ENCODE assay signal across 14 cellular contexts in the genomic region with DNA sequence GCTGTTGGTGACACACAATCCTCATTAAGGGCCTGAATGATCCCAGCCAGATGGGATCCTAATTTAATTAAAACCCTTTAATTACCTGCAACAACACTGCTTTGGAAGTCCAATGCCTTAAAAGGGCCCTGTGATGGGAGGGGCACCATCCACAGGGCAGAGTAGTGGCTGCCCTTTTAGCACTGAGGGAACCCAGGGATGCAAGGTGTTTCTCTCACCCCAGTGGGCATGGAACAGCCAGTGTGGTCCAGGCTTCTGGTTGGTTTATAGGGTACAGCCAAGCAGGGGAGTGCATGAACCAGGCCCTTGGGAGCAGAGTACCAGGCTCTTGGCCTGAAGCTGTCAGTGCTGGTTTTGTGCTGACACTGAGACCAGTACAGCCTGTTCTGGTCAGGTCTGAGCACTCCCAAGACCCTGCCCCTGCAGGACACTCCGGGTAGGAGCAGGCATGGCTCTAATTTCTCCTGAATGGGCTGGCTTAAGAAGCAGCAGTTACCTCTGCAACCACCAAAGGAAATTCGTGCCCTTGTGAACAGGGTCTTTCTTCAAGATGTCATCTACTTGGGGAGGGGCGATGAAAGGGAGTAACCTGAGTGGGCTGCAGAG. TPM values are rescaled to one million over a fixed set of nuclear protein-coding genes. Genes with fewer than 3 reads are reported as not detected.
A peak's percentile ranks its signal among the peaks of the same experiment; 100 is the strongest.
DNase-seq lines count a peak whose midpoint lies in the region; TF ChIP-seq lines count a peak whose summit lies in the region.
"Had no signal": no experiment of that assay in that cellular context is flagged by ENCODE, and none has a peak within 500 bp of the region (broad histone marks: within the 10 kb centered on the region; RNA-seq: fewer than 3 reads in every experiment).

No MANE protein-coding gene starts in this region.

- H3K27me3 ChIP-seq in endodermal cell (ENCODE audit: control insufficient read depth, insufficient read depth, low read length, poor library complexity, severe bottlenecking): no peaks in the 10 kb centered on the region

- no peak overlapping the region for H3K4me3 ChIP-seq in GM12875 (ENCODE audit: low read depth, low read length)
- H3K4me3 ChIP-seq in endodermal cell (ENCODE audit: low read length): no peak overlapping the region
- H3K4me3 ChIP-seq in retinal pigment epithelial cell (ENCODE audit: low read length): no peak overlapping the region

- DNase-seq in NAMALWA (ENCODE audit: low spot score) (peak; percentile 46), endodermal cell (peak; percentile 94), retinal pigment epithelial cell (ENCODE audit: low read depth) (no peak), Ammon's horn (ENCODE audit: low spot score) (no peak), H4 (ENCODE audit: low spot score) (no peak), posterior vena cava (ENCODE audit: low spot score) (no peak)
- DNase-seq: activated naive CD4-positive, alpha-beta T cell; GDM1; naive B cell; NCI-H187; stimulated activated CD4-positive, alpha-beta T cell treated with anti-CD3 and anti-CD28 coated beads, Interleukin-15, amount 100 ng/mL, for 24 hours had no signal

- H3K27ac Mint-ChIP-seq in endodermal cell: no peak overlapping the region
- H3K27ac Mint-ChIP-seq: stimulated activated memory B cell treated with anti-CD40 and anti-IgM and Interleukin-4, amounts not matched to agents 10 μg/mL and 1 μg/mL and 100 μg/mL, for 72 hours had no signal

- H3K36me3 ChIP-seq in endodermal cell (ENCODE audit: control insufficient read depth, insufficient read depth, low read length): no peaks in the 10 kb centered on the region

- H3K27me3 Mint-ChIP-seq in endodermal cell (ENCODE audit: insufficient read depth): no peaks in the 10 kb centered on the region
- H3K27me3 Mint-ChIP-seq: naive B cell; stimulated activated memory B cell treated with anti-CD40 and anti-IgM and Interleukin-4, amounts not matched to agents 10 μg/mL and 1 μg/mL and 100 μg/mL, for 72 hours had no signal

- H3K9me3 Mint-ChIP-seq in endodermal cell: no peaks in the 10 kb centered on the region
- H3K9me3 Mint-ChIP-seq: naive B cell; stimulated activated memory B cell treated with anti-CD40 and anti-IgM and Interleukin-4, amounts not matched to agents 10 μg/mL and 1 μg/mL and 100 μg/mL, for 72 hours had no signal

- H3K27ac ChIP-seq in endodermal cell (ENCODE audit: low read depth, low read length): no peak overlapping the region

- no peaks in the 10 kb centered on the region for H3K4me1 ChIP-seq in endodermal cell (ENCODE audit: control insufficient read depth, insufficient read depth, low read length)

- 51 to 59% methylated on average over 3 of the region's 3 CpGs for WGBS in endodermal cell (ENCODE audit: insufficient coverage in 1 of 2, insufficient read length in 1 of 2), 2 experiments

- H3K4me3 Mint-ChIP-seq in endodermal cell: no peak overlapping the region
- H3K4me3 Mint-ChIP-seq: stimulated activated memory B cell treated with anti-CD40 and anti-IgM and Interleukin-4, amounts not matched to agents 10 μg/mL and 1 μg/mL and 100 μg/mL, for 72 hours had no signal

- no peaks in the 10 kb centered on the region for H3K4me1 Mint-ChIP-seq in endodermal cell
- H3K4me1 Mint-ChIP-seq: naive B cell; stimulated activated memory B cell treated with anti-CD40 and anti-IgM and Interleukin-4, amounts not matched to agents 10 μg/mL and 1 μg/mL and 100 μg/mL, for 72 hours had no signal

- H3K36me3 Mint-ChIP-seq in endodermal cell (ENCODE audit: low read depth): peaks cover 2% of the 10 kb centered on the region
- H3K36me3 Mint-ChIP-seq: naive B cell had no signal

- intact Hi-C loops in posterior vena cava (cut with DNase I): no loop called here

- no peaks in the 10 kb centered on the region for H3K9me3 ChIP-seq in endodermal cell (ENCODE audit: control insufficient read depth, low read length)

- TF ChIP-seq CTCF in GM12875 (IDR thresholded peaks at IDR 0.05; ENCODE audit: borderline replicate concordance, insufficient read depth, low read depth, low read length) (0 out of 2 replicates have a peak, but pooled peaks have one; percentile 33), endodermal cell (conservative IDR thresholded peaks at IDR 0.05) (peak; percentile 74), retinal pigment epithelial cell (conservative IDR thresholded peaks at IDR 0.05; ENCODE audit: low read depth, low read length) (peak; percentile 38)

- H3K9ac ChIP-seq in endodermal cell (ENCODE audit: extremely low read depth, low read length, poor library complexity, severe bottlenecking): no peak overlapping the region

RNA-seq across cellular contexts. Expression of a gene that starts 9.9 kb away (rescaled TPM):
- total RNA-seq in endodermal cell (1 to 10 TPM; 3.0 to 5.9 TPM), posterior vena cava (10 to 100 TPM; 34.8 to 57.1 TPM)
- polyA plus RNA-seq in endodermal cell (2013, experiment 1 of 2): 1.4 TPM
- polyA plus RNA-seq in endodermal cell (2013, experiment 2 of 2): 1.7 TPM
- 0.15 and 0.23 TPM in 2 replicates for total RNA-seq in H4 (2014; rRNA removed; shearing (Covaris generic))
- total RNA-seq: RPMI7951 had no signal

Comparison
In these comparisons a context has a peak if more than half of its experiments do, and no peak if none do; other contexts are left out.
1. DNase-seq: peak in NAMALWA (single experiment) and endodermal cell (single experiment); none in retinal pigment epithelial cell (single experiment), Ammon's horn (single experiment), H4 (single experiment) and posterior vena cava (single experiment).
2. RNA of a gene that starts 9.9 kb away (total RNA-seq): 34.8 to 57.1 TPM in posterior vena cava; 3.0 to 5.9 TPM in endodermal cell and 0.15 to 0.23 TPM in H4; every median in the first group is over 4 times any median in the second.
3. Peak in every context shown above with its lines, with median percentiles within 50 percentile points of each other: CTCF ChIP-seq.